In genomic region chr16:89646906-89647305, GRCh38 we compare ENCODE assay signal across 21 cellular contexts. TPM values are rescaled to one million over a fixed set of nuclear protein-coding genes. Genes with fewer than 3 reads are reported as not detected.
"Had no signal": no experiment of that assay in that cellular context is flagged by ENCODE, and none has a peak within 500 bp of the region (broad histone marks: within the 10 kb centered on the region; RNA-seq: fewer than 3 reads in every experiment).

No MANE protein-coding gene starts in this region.

- ATAC-seq: naive thymus-derived CD4-positive, alpha-beta T cell; sciatic nerve; stimulated activated naive B cell treated with anti-CD40 and anti-IgM and Interleukin-4, amounts not matched to agents 10 μg/mL and 1 μg/mL and 100 μg/mL, for 72 hours; stimulated activated naive CD8-positive, alpha-beta T cell treated with anti-CD3 and anti-CD28 coated beads, Interleukin-15, amount 100 ng/mL, for 72 hours had no signal

- H3K27ac ChIP-seq: colonic mucosa, esophagus muscularis mucosa, hepatocyte, neutrophil, spleen, testis, tibial nerve had no signal

- H2AFZ ChIP-seq: hepatocyte had no signal

- H3K4me3 ChIP-seq: colonic mucosa, esophagus muscularis mucosa, hepatocyte, spleen, testis, tibial nerve had no signal

- DNase-seq: colonic mucosa; dermis blood vessel endothelial cell; kidney glomerular epithelial cell; naive thymus-derived CD4-positive, alpha-beta T cell; nephron progenitor cell; spleen; stimulated activated CD4-positive, alpha-beta T cell treated with anti-CD3 and anti-CD28 coated beads, Interleukin-15, amount 100 ng/mL, for 24 hours; stimulated activated CD4-positive, alpha-beta T cell treated with anti-CD3 and anti-CD28 coated beads, Interleukin-1b, Interleukin-23, amount 100 ng/mL, for 48 hours; stimulated activated CD4-positive, alpha-beta T cell treated with anti-CD3 and anti-CD28 coated beads, Interleukin-4, amount 100 ng/mL, for 24 hours; stimulated activated naive B cell treated with anti-CD40 and anti-IgM and Interleukin-4, amounts not matched to agents 10 μg/mL and 1 μg/mL and 100 μg/mL, for 72 hours; stimulated activated naive CD8-positive, alpha-beta T cell treated with anti-CD3 and anti-CD28 coated beads, Interleukin-15, amount 100 ng/mL, for 72 hours; testis had no signal

- H3K4me2 ChIP-seq: hepatocyte had no signal

- H3K4me1 ChIP-seq: colonic mucosa had no signal

- H3K27me3 ChIP-seq: colonic mucosa, esophagus muscularis mucosa, hepatocyte, spleen, testis, tibial nerve had no signal

- H3K9me3 ChIP-seq: colonic mucosa, esophagus muscularis mucosa, neutrophil, spleen, testis, tibial nerve had no signal

RNA-seq across cellular contexts. Expression of gene DPEP1, which starts 33.5 kb away (rescaled TPM):
- total RNA-seq: fibroblast of villous mesenchyme; mononuclear cell; naive thymus-derived CD4-positive, alpha-beta T cell; osteocyte; sciatic nerve; skeletal muscle tissue had no signal
- polyA plus RNA-seq: naive thymus-derived CD4-positive, alpha-beta T cell had no signal
